20 cellular contexts compared by ENCODE assay signal in the genomic region with DNA sequence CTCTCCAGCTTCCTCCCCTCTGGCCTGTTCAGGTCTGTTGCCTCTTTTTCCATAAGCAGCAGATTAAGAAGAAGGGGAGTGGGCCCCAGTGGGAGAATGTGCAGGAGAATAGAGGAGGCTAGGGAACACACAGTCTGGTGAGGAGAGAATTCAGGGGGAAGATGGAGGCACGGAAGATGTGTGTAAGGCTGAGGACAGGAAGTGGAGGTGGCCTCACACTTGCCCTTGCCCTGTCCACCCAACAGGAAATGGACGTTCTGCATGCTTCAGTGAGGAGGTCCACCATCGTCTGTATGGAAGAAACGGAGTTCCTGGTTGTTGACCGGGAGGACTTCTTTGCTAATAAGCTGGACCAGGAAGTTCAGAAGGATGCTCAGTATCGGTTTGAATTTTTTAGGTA. TPM values are rescaled to one million over a fixed set of nuclear protein-coding genes. Genes with fewer than 3 reads are reported as not detected.
A peak's percentile ranks its signal among the peaks of the same experiment; 100 is the strongest.
DNase-seq lines count a peak whose midpoint lies in the region; ATAC-seq and TF ChIP-seq lines count a peak whose summit lies in the region.
"Had no signal": no experiment of that assay in that cellular context is flagged by ENCODE, and none has a peak within 500 bp of the region (broad histone marks: within the 10 kb centered on the region; RNA-seq: fewer than 3 reads in every experiment).

No MANE protein-coding gene starts in this region.

- POLR2A ChIA-PET in OCI-LY7 (lab: Charles Lee): interaction anchor here (0.7 to 1.0 kb wide), 2 partner anchors 156 to 762 kb away, joined by 3 to 4 read pairs; no protein-coding TSS in a partner anchor

- H3K4me1 ChIP-seq in OCI-LY7 (ENCODE audit: insufficient read depth, low read length, poor library complexity, severe bottlenecking) (peaks cover 9% of the 10 kb centered on the region), right cardiac atrium (ENCODE audit: control insufficient read depth, insufficient read depth, low read length) (no peaks in the 10 kb centered on the region)
- H3K4me1 ChIP-seq: Caco-2 had no signal

- no peaks in the 10 kb centered on the region for H3K36me3 ChIP-seq in OCI-LY7 (ENCODE audit: insufficient read depth, low read length)

- peak overlapping the region; percentile 56 for H2AFZ ChIP-seq in OCI-LY7 (ENCODE audit: low read length)

- H3K27me3 ChIP-seq in right cardiac atrium (ENCODE audit: control insufficient read depth, insufficient read depth): no peaks in the 10 kb centered on the region

- H3K4me3 ChIP-seq in OCI-LY7 (ENCODE audit: low read depth, low read length, poor library complexity, severe bottlenecking) (no peak overlapping the region), right cardiac atrium (ENCODE audit: low read length) (no peak overlapping the region)

- intact Hi-C loops in OCI-LY7 (cut with micrococcal nuclease; ENCODE audit: unreplicated experiment): no loop called here
- intact Hi-C loops in right cardiac atrium (cut with DNase I): no loop called here

- H3K9me3 ChIP-seq in OCI-LY7 (ENCODE audit: low read length) (no peaks in the 10 kb centered on the region), right cardiac atrium (ENCODE audit: control insufficient read depth, low read length) (no peaks in the 10 kb centered on the region)
- H3K9me3 ChIP-seq: Caco-2, SK-N-SH had no signal

- no peaks in the 10 kb centered on the region for H3K36me3 Mint-ChIP-seq in activated naive CD4-positive, alpha-beta T cell treated with anti-CD3 and anti-CD28 coated beads, Interleukin-2, amount 50 U/mL, for 72 hours
- H3K36me3 Mint-ChIP-seq in immature natural killer cell: no peaks in the 10 kb centered on the region
- H3K36me3 Mint-ChIP-seq: CD8-positive, alpha-beta T cell had no signal

- no peaks in the 10 kb centered on the region for H3K9me2 ChIP-seq in OCI-LY7 (ENCODE audit: insufficient read depth, low read length)
- H3K9me2 ChIP-seq: SK-N-SH had no signal

- no peak for ATAC-seq in activated naive CD4-positive, alpha-beta T cell treated with anti-CD3 and anti-CD28 coated beads, Interleukin-2, amount 50 U/mL, for 72 hours
- no peak for ATAC-seq in stimulated activated naive CD8-positive, alpha-beta T cell treated with anti-CD3 and anti-CD28 coated beads, Interleukin-15, amount 100 ng/mL, for 72 hours
- ATAC-seq in right cardiac atrium: no peak
- ATAC-seq: CD8-positive, alpha-beta T cell had no signal

- no peaks in the 10 kb centered on the region for H3K79me2 ChIP-seq in OCI-LY7 (ENCODE audit: insufficient read depth, low read depth, low read length)

- peaks cover 0 to 4% (median 4%) of the 10 kb centered on the region in 3 donors for H3K27me3 Mint-ChIP-seq in immature natural killer cell (ENCODE audit: low read depth in 3 of 3)
- H3K27me3 Mint-ChIP-seq in stimulated activated naive CD8-positive, alpha-beta T cell treated with anti-CD3 and anti-CD28 coated beads, Interleukin-15, amount 100 ng/mL, for 72 hours: peaks cover 6% of the 10 kb centered on the region

- H3K4me1 Mint-ChIP-seq in immature natural killer cell: peaks cover 8 to 11% of the 10 kb centered on the region in 2 donors
- no peaks in the 10 kb centered on the region for H3K4me1 Mint-ChIP-seq in stimulated activated naive CD8-positive, alpha-beta T cell treated with anti-CD3 and anti-CD28 coated beads, Interleukin-15, amount 100 ng/mL, for 72 hours
- H3K4me1 Mint-ChIP-seq: B cell had no signal

- TF ChIP-seq CTCF in OCI-LY7 (conservative IDR thresholded peaks at IDR 0.05; ENCODE audit: low read length): no peak

- no peak for DNase-seq in activated naive CD4-positive, alpha-beta T cell treated with anti-CD3 and anti-CD28 coated beads, Interleukin-2, amount 50 U/mL, for 72 hours (ENCODE audit: low spot score in 2 of 2)
- DNase-seq in activated naive CD4-positive, alpha-beta T cell (lab: John Stamatoyannopoulos, UW): no peak
- DNase-seq in OCI-LY7 (ENCODE audit: low spot score): no peak
- no peak for DNase-seq in immature natural killer cell
- no peak for DNase-seq in stimulated activated naive CD8-positive, alpha-beta T cell treated with anti-CD3 and anti-CD28 coated beads, Interleukin-15, amount 100 ng/mL, for 72 hours
- no peak for DNase-seq in NCI-H748 treated with DMSO at 0.1 percent for 48 hours (lab: John Stamatoyannopoulos, UW)
- no peak for DNase-seq in right cardiac atrium
- DNase-seq: CD8-positive, alpha-beta T cell; EL; GDM1; KG1; MM.1S; NCI-H2029; NCI-H526 treated with DMSO at 0.1 percent for 48 hours; SIG-M5; SK-N-SH had no signal

- H4K20me1 ChIP-seq in OCI-LY7 (ENCODE audit: insufficient read depth, low read length): no peaks in the 10 kb centered on the region

- H3K27ac Mint-ChIP-seq in activated naive CD4-positive, alpha-beta T cell treated with anti-CD3 and anti-CD28 coated beads, Interleukin-2, amount 50 U/mL, for 72 hours: peak overlapping the region; percentile 0 to 1
- peak overlapping the region in 5 of 6 donors; percentile 1 to 77 (median 51) for H3K27ac Mint-ChIP-seq in immature natural killer cell
- peak overlapping the region in 1 of 2 donors; percentile 17 for H3K27ac Mint-ChIP-seq in stimulated activated naive CD8-positive, alpha-beta T cell treated with anti-CD3 and anti-CD28 coated beads, Interleukin-15, amount 100 ng/mL, for 72 hours
- H3K27ac Mint-ChIP-seq: B cell; CD8-positive, alpha-beta T cell had no signal

- no peak overlapping the region for H3K4me3 Mint-ChIP-seq in immature natural killer cell
- no peak overlapping the region for H3K4me3 Mint-ChIP-seq in stimulated activated naive CD8-positive, alpha-beta T cell treated with anti-CD3 and anti-CD28 coated beads, Interleukin-15, amount 100 ng/mL, for 72 hours
- H3K4me3 Mint-ChIP-seq: B cell; CD8-positive, alpha-beta T cell had no signal

- no peak overlapping the region for H3K27ac ChIP-seq in OCI-LY7 (ENCODE audit: low read depth, low read length, poor library complexity, severe bottlenecking)
- no peak overlapping the region for H3K27ac ChIP-seq in right cardiac atrium (ENCODE audit: low read length)
- H3K27ac ChIP-seq: 22Rv1, C4-2B had no signal

- BruUV-seq in OCI-LY7 (replicated peaks; lab: Mats Ljungman, UMichigan): no TSS peak

- H3K4me2 ChIP-seq in OCI-LY7 (ENCODE audit: low read length): no peak overlapping the region
- H3K4me2 ChIP-seq: SK-N-SH had no signal

- H3K9me3 Mint-ChIP-seq in activated naive CD4-positive, alpha-beta T cell treated with anti-CD3 and anti-CD28 coated beads, Interleukin-2, amount 50 U/mL, for 72 hours: no peaks in the 10 kb centered on the region
- no peaks in the 10 kb centered on the region for H3K9me3 Mint-ChIP-seq in immature natural killer cell
- H3K9me3 Mint-ChIP-seq in stimulated activated naive CD8-positive, alpha-beta T cell treated with anti-CD3 and anti-CD28 coated beads, Interleukin-15, amount 100 ng/mL, for 72 hours: no peaks in the 10 kb centered on the region
- H3K9me3 Mint-ChIP-seq: CD8-positive, alpha-beta T cell had no signal

- 67% methylated on average over 6 of the region's 6 CpGs for WGBS in right cardiac atrium

- CTCF ChIA-PET in OCI-LY7 (lab: Charles Lee; ENCODE audit: unreplicated experiment): no interaction called here

RNA-seq across cellular contexts. Expression of gene CNBD2, which starts 16.0 kb away (rescaled TPM):
- 1 to 10 TPM; 5.0 to 8.6 TPM for total RNA-seq in activated naive CD4-positive, alpha-beta T cell treated with anti-CD3 and anti-CD28 coated beads, Interleukin-2, amount 50 U/mL, for 72 hours
- 10.4 and 14.9 TPM in 2 replicates for total RNA-seq in OCI-LY7 (2014; rRNA removed; shearing (Covaris generic))
- total RNA-seq in OCI-LY7 (2022) (10.2 and 10.5 TPM in 2 replicates), right cardiac atrium (1 to 10 TPM; 3.4 to 4.0 (median 3.8) TPM)
- polyA plus RNA-seq in immature natural killer cell (10 to 100 TPM in 1 of 3 donors, 1 to 10 TPM in 2; 8.2 to 13.7 (median 8.4) TPM), right cardiac atrium (6.0 TPM)

RNA-seq across cellular contexts. Expression of gene SCAND1, which starts 30.1 kb away (rescaled TPM):
- total RNA-seq in activated naive CD4-positive, alpha-beta T cell treated with anti-CD3 and anti-CD28 coated beads, Interleukin-2, amount 50 U/mL, for 72 hours: 10 to 100 TPM; 25.8 to 37.1 TPM
- 62.5 and 97.6 TPM in 2 replicates for total RNA-seq in OCI-LY7 (2014; rRNA removed; shearing (Covaris generic))
- 63.5 and 75.6 TPM in 2 replicates for total RNA-seq in OCI-LY7 (2022)
- polyA plus RNA-seq in immature natural killer cell: 100 to 1,000 TPM; 177 to 270 (median 215) TPM
- total RNA-seq in right cardiac atrium: 10 to 100 TPM; 42.0 to 58.8 (median 44.4) TPM
- 102 TPM for polyA plus RNA-seq in right cardiac atrium
